ENCODE assay signal across 1 cellular context in genomic region chr1:66176828-66177227, GRCh38.
TF ChIP-seq lines count a peak whose summit lies in the region.

No MANE protein-coding gene starts in this region.

TF ChIP-seq in SK-N-SH treated with all-trans-retinoic acid at 6 μM for 48 hours, 23 proteins besides CTCF, POLR2A, EP300 and RAD21 (continued from another document):
- TF ChIP-seq PPARA (CRISPR knock-in tag; IDR thresholded peaks at IDR 0.05; ENCODE audit: borderline replicate concordance) (no peak), OSR1 (CRISPR knock-in tag; IDR thresholded peaks at IDR 0.05) (no peak), POU6F1 (CRISPR knock-in tag; IDR thresholded peaks at IDR 0.05; ENCODE audit: borderline replicate concordance, low read depth) (no peak), CSRNP3 (CRISPR knock-in tag; IDR thresholded peaks at IDR 0.05) (no peak), CSDC2 (CRISPR knock-in tag; IDR thresholded peaks at IDR 0.05) (no peak), ZC3H10 (CRISPR knock-in tag; IDR thresholded peaks at IDR 0.05) (no peak), SNAI2 (CRISPR knock-in tag; IDR thresholded peaks at IDR 0.05) (no peak), ZNF70 (CRISPR knock-in tag; IDR thresholded peaks at IDR 0.05) (no peak), RARB (CRISPR knock-in tag; IDR thresholded peaks at IDR 0.05) (no peak), ZNF8 (CRISPR knock-in tag; IDR thresholded peaks at IDR 0.05) (no peak), GLIS3 (CRISPR knock-in tag; IDR thresholded peaks at IDR 0.05) (no peak)
